1 cellular context compared by ENCODE assay signal in genomic region chr3:156465222-156465621, GRCh38.
TF ChIP-seq lines count a peak whose summit lies in the region.

No MANE protein-coding gene starts in this region.

TF ChIP-seq in H1, 55 proteins besides CTCF, POLR2A, EP300 and RAD21:
- TF ChIP-seq PHF8 (conservative IDR thresholded peaks at IDR 0.05; ENCODE audit: low read depth, low read length), result no peak
- no peak for TF ChIP-seq HDAC2 (IDR thresholded peaks at IDR 0.05; ENCODE audit: borderline replicate concordance in 1 of 2, low read depth in 2 of 2, low read length in 2 of 2)
- TF ChIP-seq CHD7 (IDR thresholded peaks at IDR 0.05; ENCODE audit: insufficient replicate concordance, low read length), result no peak
- no peak for TF ChIP-seq FOSL1 (IDR thresholded peaks at IDR 0.05; ENCODE audit: insufficient read depth, low read depth, low read length)
- no peak for TF ChIP-seq JUN (IDR thresholded peaks at IDR 0.05; ENCODE audit: low read depth, low read length)
- TF ChIP-seq KDM1A (IDR thresholded peaks at IDR 0.05; ENCODE audit: borderline replicate concordance, low read length), result no peak
- no peak for TF ChIP-seq SP1 (IDR thresholded peaks at IDR 0.05; ENCODE audit: low read depth, low read length)
- no peak for TF ChIP-seq KDM4A (IDR thresholded peaks at IDR 0.05; ENCODE audit: low read depth, low read length, severe bottlenecking)
- TF ChIP-seq RNF2 (IDR thresholded peaks at IDR 0.05; ENCODE audit: borderline replicate concordance, low read depth, low read length, missing control alignments, poor library complexity, severe bottlenecking), result no peak
- no peak for TF ChIP-seq POLR2AphosphoS5 (IDR thresholded peaks at IDR 0.05; ENCODE audit: low read depth, low read length)
- TF ChIP-seq GABPA (IDR thresholded peaks at IDR 0.05; ENCODE audit: borderline replicate concordance, insufficient read depth, low read length), result no peak
- no peak for TF ChIP-seq EZH2 (IDR thresholded peaks at IDR 0.05; ENCODE audit: low read depth, low read length, severe bottlenecking)
- TF ChIP-seq TAF1 (IDR thresholded peaks at IDR 0.05; ENCODE audit: low read depth, low read length), result no peak
- TF ChIP-seq TBP (IDR thresholded peaks at IDR 0.05; ENCODE audit: low read depth, low read length), result no peak
- no peak for TF ChIP-seq CBX8 (IDR thresholded peaks at IDR 0.05; ENCODE audit: borderline replicate concordance, low read depth, low read length)
- no peak for TF ChIP-seq JUND (IDR thresholded peaks at IDR 0.05; ENCODE audit: low read length)
- no peak for TF ChIP-seq SAP30 (IDR thresholded peaks at IDR 0.05; ENCODE audit: insufficient read depth, insufficient replicate concordance, low read length)
- TF ChIP-seq NRF1 (IDR thresholded peaks at IDR 0.05; ENCODE audit: low read depth, low read length), result no peak
- TF ChIP-seq SP2 (IDR thresholded peaks at IDR 0.05; ENCODE audit: low read length), result no peak
- no peak for TF ChIP-seq MAFK (IDR thresholded peaks at IDR 0.05; ENCODE audit: low read depth, low read length)
